11 cellular contexts compared by ENCODE assay signal in genomic region chr5:154647760-154648143, GRCh38.
DNase-seq lines count a peak whose midpoint lies in the region; ATAC-seq and TF ChIP-seq lines count a peak whose summit lies in the region.
"Had no signal": no experiment of that assay in that cellular context is flagged by ENCODE, and none has a peak within 500 bp of the region (broad histone marks: within the 10 kb centered on the region; RNA-seq: fewer than 3 reads in every experiment).

No MANE protein-coding gene starts in this region.

- TF ChIP-seq CTCF in endodermal cell (conservative IDR thresholded peaks at IDR 0.05) (no peak), neural progenitor cell (IDR thresholded peaks at IDR 0.05) (no peak)

- H3K27me3 Mint-ChIP-seq in CD8-positive, alpha-beta memory T cell: peaks cover 3 to 9% of the 10 kb centered on the region in 2 donors
- H3K27me3 Mint-ChIP-seq in endodermal cell (ENCODE audit: insufficient read depth) (peaks cover 22% of the 10 kb centered on the region), neural progenitor cell (ENCODE audit: insufficient read depth, low read depth) (peaks cover 9% of the 10 kb centered on the region)

- H4K20me1 ChIP-seq in neural progenitor cell (ENCODE audit: low read depth): no peaks in the 10 kb centered on the region

- H3K4me1 ChIP-seq in CD8-positive, alpha-beta memory T cell (ENCODE audit: insufficient read depth, low read length): peaks cover 7% of the 10 kb centered on the region
- H3K4me1 ChIP-seq in HUES6 (ENCODE audit: control insufficient read depth, insufficient read depth, low read length) (peaks cover 15% of the 10 kb centered on the region), endodermal cell (ENCODE audit: control insufficient read depth, insufficient read depth, low read length) (no peaks in the 10 kb centered on the region), neural progenitor cell (no peaks in the 10 kb centered on the region)
- H3K4me1 ChIP-seq: HAP-1 had no signal

- H3K9me3 Mint-ChIP-seq in CD8-positive, alpha-beta memory T cell: peaks cover 0 to 12% (median 4%) of the 10 kb centered on the region in 5 donors
- H3K9me3 Mint-ChIP-seq in endodermal cell: peaks cover 39% of the 10 kb centered on the region
- peaks cover 15% of the 10 kb centered on the region for H3K9me3 Mint-ChIP-seq in neural progenitor cell

- 86 to 100% methylated on average over 5 to 6 of the region's 6 CpGs for WGBS in endodermal cell (ENCODE audit: insufficient coverage in 1 of 2, insufficient read length in 1 of 2), 2 experiments

- no peak overlapping the region for H3K9ac ChIP-seq in HUES6 (ENCODE audit: low read length)
- no peak overlapping the region for H3K9ac ChIP-seq in endodermal cell (ENCODE audit: extremely low read depth, low read length, poor library complexity, severe bottlenecking)
- H3K9ac ChIP-seq in neural progenitor cell: no peak overlapping the region

- H3K27me3 ChIP-seq in CD8-positive, alpha-beta memory T cell (ENCODE audit: insufficient read depth, low read length, poor library complexity, severe bottlenecking): no peaks in the 10 kb centered on the region
- H3K27me3 ChIP-seq in HUES6 (ENCODE audit: control insufficient read depth, insufficient read depth, low read length): peaks cover 20% of the 10 kb centered on the region; the same call in 1 of the 2 replicates
- H3K27me3 ChIP-seq in endodermal cell (ENCODE audit: control insufficient read depth, insufficient read depth, low read length, poor library complexity, severe bottlenecking): no peaks in the 10 kb centered on the region
- peaks cover 27% of the 10 kb centered on the region for H3K27me3 ChIP-seq in neural progenitor cell

- H3F3A ChIP-seq in neural progenitor cell (ENCODE audit: low read depth): no peaks in the 10 kb centered on the region

- H3K4me2 ChIP-seq in neural progenitor cell: peak overlapping the region; percentile 63

- H3K4me3 Mint-ChIP-seq in CD8-positive, alpha-beta memory T cell: peak overlapping the region; percentile 73 to 90 (median 88)
- H3K4me3 Mint-ChIP-seq in endodermal cell: peak overlapping the region; percentile 52
- no peak overlapping the region for H3K4me3 Mint-ChIP-seq in neural progenitor cell

- DNase-seq in CD8-positive, alpha-beta memory T cell: no peak
- DNase-seq in endodermal cell (no peak), neural progenitor cell (ENCODE audit: low spot score) (no peak), caudate nucleus (lab: John Stamatoyannopoulos, UW) (no peak)
- DNase-seq: EL, NCI-H1048 had no signal

- H2AFZ ChIP-seq in neural progenitor cell (replicated peaks): peak overlapping the region; percentile 61

- H3K27ac ChIP-seq in CD8-positive, alpha-beta memory T cell (ENCODE audit: low read depth, low read length): peak overlapping the region; percentile 24
- H3K27ac ChIP-seq in HUES6 (ENCODE audit: low read depth, low read length) (no peak overlapping the region), endodermal cell (ENCODE audit: low read depth, low read length) (no peak overlapping the region), neural progenitor cell (no peak overlapping the region), caudate nucleus (ENCODE audit: low read depth, low read length) (no peak overlapping the region)

- peaks cover 14 to 17% (median 15%) of the 10 kb centered on the region in 3 donors for H3K4me1 Mint-ChIP-seq in CD8-positive, alpha-beta memory T cell
- H3K4me1 Mint-ChIP-seq in endodermal cell: peaks cover 12% of the 10 kb centered on the region
- H3K4me1 Mint-ChIP-seq in neural progenitor cell: peaks cover 4% of the 10 kb centered on the region

- H3K36me3 Mint-ChIP-seq in CD8-positive, alpha-beta memory T cell: no peaks in the 10 kb centered on the region
- H3K36me3 Mint-ChIP-seq in endodermal cell (ENCODE audit: low read depth) (no peaks in the 10 kb centered on the region), neural progenitor cell (peaks cover 3% of the 10 kb centered on the region)

- peak overlapping the region in 1 of 8 donors; percentile 79 for H3K27ac Mint-ChIP-seq in CD8-positive, alpha-beta memory T cell
- peak overlapping the region; percentile 84 for H3K27ac Mint-ChIP-seq in endodermal cell
- H3K27ac Mint-ChIP-seq in neural progenitor cell: peak overlapping the region; percentile 47

- H3K4me3 ChIP-seq in CD8-positive, alpha-beta memory T cell (ENCODE audit: low read length): peak overlapping the region; percentile 58
- H3K4me3 ChIP-seq in HUES6 (ENCODE audit: low read depth, low read length) (peak overlapping the region; percentile 42), endodermal cell (ENCODE audit: low read length) (no peak overlapping the region), neural progenitor cell (peak overlapping the region; percentile 24)
- H3K4me3 ChIP-seq: HAP-1 had no signal

- CTCF ChIA-PET in CD8-positive, alpha-beta memory T cell (lab: Charles Lee): interaction anchor here (0.6 to 0.7 kb wide), 3 partner anchors 35 to 175 kb away, joined by 3 read pairs; no protein-coding TSS in a partner anchor

- H3K9me3 ChIP-seq in CD8-positive, alpha-beta memory T cell (ENCODE audit: low read length): no peaks in the 10 kb centered on the region
- H3K9me3 ChIP-seq in HUES6 (ENCODE audit: control insufficient read depth, insufficient read depth, low read depth, low read length): peaks cover 4% of the 10 kb centered on the region
- peaks cover 38% of the 10 kb centered on the region for H3K9me3 ChIP-seq in endodermal cell (ENCODE audit: control insufficient read depth, low read length)
- no peaks in the 10 kb centered on the region for H3K9me3 ChIP-seq in neural progenitor cell (ENCODE audit: low read depth)

- ATAC-seq in HG02938 (IDR thresholded peaks at IDR 0.05; ENCODE audit: unreplicated experiment): no peak
- no peak for ATAC-seq in GM18498 (IDR thresholded peaks at IDR 0.05; ENCODE audit: unreplicated experiment)
- no peak for ATAC-seq in GM19452 (IDR thresholded peaks at IDR 0.05; ENCODE audit: unreplicated experiment)

- POLR2A ChIA-PET in CD8-positive, alpha-beta memory T cell (lab: Charles Lee): interaction anchor here (0.6 to 1.7 kb wide), 2 partner anchors 85 to 210 kb away, joined by 3 to 5 read pairs; no protein-coding TSS in a partner anchor

- H3K36me3 ChIP-seq in CD8-positive, alpha-beta memory T cell (ENCODE audit: insufficient read depth, low read length): no peaks in the 10 kb centered on the region
- H3K36me3 ChIP-seq in HUES6 (ENCODE audit: control insufficient read depth, insufficient read depth, low read length) (no peaks in the 10 kb centered on the region), endodermal cell (ENCODE audit: control insufficient read depth, insufficient read depth, low read length) (no peaks in the 10 kb centered on the region), neural progenitor cell (no peaks in the 10 kb centered on the region)
- H3K36me3 ChIP-seq: HAP-1 had no signal

- no peaks in the 10 kb centered on the region for H3K79me2 ChIP-seq in neural progenitor cell (ENCODE audit: low read depth)
